In the genomic region with DNA sequence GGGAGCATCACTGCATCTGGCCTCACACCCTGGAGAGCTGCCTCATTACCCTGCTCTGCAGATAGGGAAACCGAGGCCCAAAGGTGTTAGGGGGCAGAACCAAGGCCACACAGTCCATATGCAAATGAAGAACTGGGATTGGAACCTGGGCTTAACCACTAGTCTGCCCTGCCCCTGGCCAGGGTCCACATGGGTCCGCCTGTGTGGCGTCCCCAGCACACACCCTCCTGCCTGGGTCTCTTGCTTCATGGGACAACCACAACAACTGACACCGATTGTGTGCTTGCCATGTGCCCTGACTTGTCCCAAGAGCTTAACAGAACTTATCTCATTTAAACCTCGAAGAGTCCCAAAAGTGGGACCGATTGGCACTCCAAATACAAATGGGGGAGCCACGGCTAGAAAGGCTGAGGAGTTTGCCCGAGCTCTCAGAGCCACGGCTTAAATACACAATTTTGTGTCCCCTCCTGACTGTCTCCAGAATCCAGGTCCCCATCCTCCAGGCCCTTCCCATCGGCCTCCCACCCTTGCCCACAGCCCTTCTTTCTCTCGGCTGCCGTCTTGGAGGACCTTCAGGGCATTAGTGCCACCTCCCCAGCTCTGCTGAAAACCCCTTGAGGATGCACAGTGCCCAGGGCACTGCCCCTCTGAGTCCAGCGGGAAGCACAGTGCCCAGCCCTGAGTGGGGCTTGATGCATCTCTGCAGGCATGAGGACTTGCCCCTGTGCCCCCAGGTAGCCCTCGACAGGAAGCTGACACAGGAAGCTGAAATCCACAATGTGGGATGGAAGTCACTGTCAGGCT, we compare ENCODE assay signal across 2 cellular contexts.
TF ChIP-seq lines count a peak whose summit lies in the region.

No MANE protein-coding gene starts in this region.

TF ChIP-seq in GM12891, 5 proteins besides CTCF, POLR2A, EP300 and RAD21:
- TF ChIP-seq POU2F2 (IDR thresholded peaks at IDR 0.05; ENCODE audit: low read depth, low read length) (no peak), POLR2AphosphoS5 (IDR thresholded peaks at IDR 0.05; ENCODE audit: low read depth, low read length) (no peak), SPI1 (IDR thresholded peaks at IDR 0.05; ENCODE audit: low read depth, low read length) (no peak), TAF1 (IDR thresholded peaks at IDR 0.05; ENCODE audit: low read depth, low read length) (no peak), PAX5 (IDR thresholded peaks at IDR 0.05; ENCODE audit: insufficient read depth, low read length, severe bottlenecking) (no peak)

TF ChIP-seq in GM12878, 131 proteins besides CTCF, POLR2A, EP300 and RAD21:
- TF ChIP-seq, protein P1, sequence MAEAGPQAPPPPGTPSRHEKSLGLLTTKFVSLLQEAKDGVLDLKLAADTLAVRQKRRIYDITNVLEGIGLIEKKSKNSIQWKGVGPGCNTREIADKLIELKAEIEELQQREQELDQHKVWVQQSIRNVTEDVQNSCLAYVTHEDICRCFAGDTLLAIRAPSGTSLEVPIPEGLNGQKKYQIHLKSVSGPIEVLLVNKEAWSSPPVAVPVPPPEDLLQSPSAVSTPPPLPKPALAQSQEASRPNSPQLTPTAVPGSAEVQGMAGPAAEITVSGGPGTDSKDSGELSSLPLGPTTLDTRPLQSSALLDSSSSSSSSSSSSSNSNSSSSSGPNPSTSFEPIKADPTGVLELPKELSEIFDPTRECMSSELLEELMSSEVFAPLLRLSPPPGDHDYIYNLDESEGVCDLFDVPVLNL (IDR thresholded peaks at IDR 0.05; ENCODE audit: low read depth, low read length), result no peak
- TF ChIP-seq TBL1XR1 (IDR thresholded peaks at IDR 0.05; ENCODE audit: low read depth, low read length) (no peak), BRCA1 (IDR thresholded peaks at IDR 0.05; ENCODE audit: low read depth, low read length) (no peak), STAT3 (IDR thresholded peaks at IDR 0.05; ENCODE audit: low read depth, low read length) (no peak), SPI1 (IDR thresholded peaks at IDR 0.05; ENCODE audit: borderline replicate concordance, insufficient read depth, low read depth, low read length) (no peak), CHD1 (IDR thresholded peaks at IDR 0.05; ENCODE audit: low read depth, low read length) (no peak), BCLAF1 (IDR thresholded peaks at IDR 0.05) (no peak), TAF1 (IDR thresholded peaks at IDR 0.05; ENCODE audit: borderline replicate concordance, low read depth, low read length) (no peak), HCFC1 (IDR thresholded peaks at IDR 0.05; ENCODE audit: low read length) (no peak), WRNIP1 (IDR thresholded peaks at IDR 0.05; ENCODE audit: borderline replicate concordance, low read depth, low read length) (no peak), POLR2AphosphoS5 (IDR thresholded peaks at IDR 0.05; ENCODE audit: low read length) (no peak), HDAC6 (IDR thresholded peaks at IDR 0.05; ENCODE audit: unreplicated experiment) (no peak), ZNF274 (IDR thresholded peaks at IDR 0.05; ENCODE audit: insufficient read depth, insufficient read length) (no peak), FOXK2 (IDR thresholded peaks at IDR 0.05) (no peak)
- TF ChIP-seq, protein P2, sequence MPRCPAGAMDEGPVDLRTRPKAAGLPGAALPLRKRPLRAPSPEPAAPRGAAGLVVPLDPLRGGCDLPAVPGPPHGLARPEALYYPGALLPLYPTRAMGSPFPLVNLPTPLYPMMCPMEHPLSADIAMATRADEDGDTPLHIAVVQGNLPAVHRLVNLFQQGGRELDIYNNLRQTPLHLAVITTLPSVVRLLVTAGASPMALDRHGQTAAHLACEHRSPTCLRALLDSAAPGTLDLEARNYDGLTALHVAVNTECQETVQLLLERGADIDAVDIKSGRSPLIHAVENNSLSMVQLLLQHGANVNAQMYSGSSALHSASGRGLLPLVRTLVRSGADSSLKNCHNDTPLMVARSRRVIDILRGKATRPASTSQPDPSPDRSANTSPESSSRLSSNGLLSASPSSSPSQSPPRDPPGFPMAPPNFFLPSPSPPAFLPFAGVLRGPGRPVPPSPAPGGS (IDR thresholded peaks at IDR 0.05; ENCODE audit: borderline replicate concordance, insufficient read depth, low read depth, low read length, poor library complexity, severe bottlenecking), result no peak
- TF ChIP-seq, protein P3, sequence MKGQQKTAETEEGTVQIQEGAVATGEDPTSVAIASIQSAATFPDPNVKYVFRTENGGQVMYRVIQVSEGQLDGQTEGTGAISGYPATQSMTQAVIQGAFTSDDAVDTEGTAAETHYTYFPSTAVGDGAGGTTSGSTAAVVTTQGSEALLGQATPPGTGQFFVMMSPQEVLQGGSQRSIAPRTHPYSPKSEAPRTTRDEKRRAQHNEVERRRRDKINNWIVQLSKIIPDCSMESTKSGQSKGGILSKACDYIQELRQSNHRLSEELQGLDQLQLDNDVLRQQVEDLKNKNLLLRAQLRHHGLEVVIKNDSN (IDR thresholded peaks at IDR 0.05; ENCODE audit: borderline replicate concordance, extremely low read length, insufficient read depth, low read depth, low read length), result no peak
